26 cellular contexts compared by ENCODE assay signal in genomic region chr7:2084331-2084730, GRCh38.
DNase-seq lines count a peak whose midpoint lies in the region; ATAC-seq, FAIRE-seq and TF ChIP-seq lines count a peak whose summit lies in the region.
"Had no signal": no experiment of that assay in that cellular context is flagged by ENCODE, and none has a peak within 500 bp of the region (broad histone marks: within the 10 kb centered on the region; RNA-seq: fewer than 3 reads in every experiment).

No MANE protein-coding gene starts in this region.

- no peaks in the 10 kb centered on the region for H3K9me3 Mint-ChIP-seq in WTC11
- H3K9me3 Mint-ChIP-seq in activated naive CD8-positive, alpha-beta T cell treated with anti-CD3 and anti-CD28 coated beads, Interleukin-2, amount 10 ng/mL, durations not matched to agents 7 days and 5 days = no peaks in the 10 kb centered on the region
- H3K9me3 Mint-ChIP-seq: endodermal cell, IgD-negative memory B cell, mesothelial cell of epicardium, nephron progenitor cell had no signal

- no peak overlapping the region for H3K4ac ChIP-seq in neuronal stem cell (ENCODE audit: low read length)

- H3K36me3 Mint-ChIP-seq in WTC11 = peaks cover 4% of the 10 kb centered on the region; the same call in 1 of the 2 replicates
- H3K36me3 Mint-ChIP-seq in activated naive CD8-positive, alpha-beta T cell treated with anti-CD3 and anti-CD28 coated beads, Interleukin-2, amount 10 ng/mL, durations not matched to agents 7 days and 5 days = peaks cover 4% of the 10 kb centered on the region

- peak overlapping the region; percentile 72; the same call in 1 of the 2 replicates for H3K27ac Mint-ChIP-seq in WTC11
- no peak overlapping the region for H3K27ac Mint-ChIP-seq in activated naive CD8-positive, alpha-beta T cell treated with anti-CD3 and anti-CD28 coated beads, Interleukin-2, amount 10 ng/mL, durations not matched to agents 7 days and 5 days
- H3K27ac Mint-ChIP-seq: IgD-negative memory B cell, mesothelial cell of epicardium, nephron progenitor cell had no signal

- no peaks in the 10 kb centered on the region for H3K27me3 Mint-ChIP-seq in WTC11 (ENCODE audit: low read depth)
- H3K27me3 Mint-ChIP-seq in activated naive CD8-positive, alpha-beta T cell treated with anti-CD3 and anti-CD28 coated beads, Interleukin-2, amount 10 ng/mL, durations not matched to agents 7 days and 5 days = no peaks in the 10 kb centered on the region
- H3K27me3 Mint-ChIP-seq: IgD-negative memory B cell had no signal

- H3K4me2 ChIP-seq in neuronal stem cell (ENCODE audit: insufficient read depth, low read length, poor library complexity, severe bottlenecking) = no peak overlapping the region
- H3K4me2 ChIP-seq: hepatocyte had no signal

- peaks cover 10% of the 10 kb centered on the region for H3K79me1 ChIP-seq in neuronal stem cell (ENCODE audit: low read depth, low read length)

- H2BK120ac ChIP-seq in neuronal stem cell (ENCODE audit: low read depth, low read length) = no peak overlapping the region

- no peak for TF ChIP-seq CTCF in WTC11 (IDR thresholded peaks at IDR 0.05)

- no peak for ATAC-seq in WTC11
- peak; percentile 87 for ATAC-seq in activated naive CD8-positive, alpha-beta T cell treated with anti-CD3 and anti-CD28 coated beads, Interleukin-2, amount 10 ng/mL, durations not matched to agents 7 days and 5 days (ENCODE audit: low read depth)
- ATAC-seq: left lobe of liver had no signal

- peaks cover 0 to 4% of the 10 kb centered on the region in 2 donors for H3K36me3 ChIP-seq in neuronal stem cell (replicated peaks in 1 of 2; ENCODE audit: control insufficient read depth in 2 of 2, insufficient read depth in 2 of 2, low read length in 2 of 2)
- H3K36me3 ChIP-seq: right atrium auricular region, thoracic aorta had no signal

- H3K27ac ChIP-seq in neuronal stem cell (replicated peaks; ENCODE audit: low read length) = no peak overlapping the region
- H3K27ac ChIP-seq: esophagus muscularis mucosa, hepatocyte, parathyroid adenoma, right atrium auricular region, thoracic aorta, VCaP had no signal

- H3K27me3 ChIP-seq in neuronal stem cell (ENCODE audit: control insufficient read depth in 3 of 3, insufficient read depth in 3 of 3, low read depth in 1 of 3, low read length in 3 of 3) = no peaks in the 10 kb centered on the region
- H3K27me3 ChIP-seq: esophagus muscularis mucosa, hepatocyte, right atrium auricular region had no signal

- CTCF ChIA-PET in WTC11 (lab: Charles Lee) = no interaction called here

- POLR2A ChIA-PET in WTC11 (lab: Charles Lee) = no interaction called here
- POLR2A ChIA-PET in activated naive CD8-positive, alpha-beta T cell treated with anti-CD3 and anti-CD28 coated beads, Interleukin-2, amount 10 ng/mL, durations not matched to agents 7 days and 5 days (lab: Charles Lee) = interaction anchor here (0.6 kb wide), 1 partner anchor 585 kb away, joined by 4 read pairs; no protein-coding TSS in a partner anchor

- H4K8ac ChIP-seq in neuronal stem cell (ENCODE audit: low read depth, low read length) = no peak overlapping the region

- WGBS in neuronal stem cell (ENCODE audit: extremely low coverage in 2 of 2, insufficient read length in 2 of 2, insufficient replicate concordance in 1 of 2), 2 donors = no CpG with 5 or more reads among the region's 18 CpGs

- H2BK15ac ChIP-seq in neuronal stem cell (ENCODE audit: low read length) = peak overlapping the region; percentile 38

- no peak overlapping the region for H3K14ac ChIP-seq in neuronal stem cell (ENCODE audit: low read length)

- peaks cover 17 to 21% of the 10 kb centered on the region in 2 donors for H3K4me1 ChIP-seq in neuronal stem cell (ENCODE audit: control insufficient read depth in 2 of 2, insufficient read depth in 1 of 2, low read depth in 1 of 2, low read length in 2 of 2)
- H3K4me1 ChIP-seq: parathyroid adenoma, right atrium auricular region had no signal

- no peak overlapping the region for H2AFZ ChIP-seq in neuronal stem cell (ENCODE audit: low read length)
- H2AFZ ChIP-seq: hepatocyte, parathyroid adenoma had no signal

- peaks cover 5% of the 10 kb centered on the region for H3K4me1 Mint-ChIP-seq in WTC11
- H3K4me1 Mint-ChIP-seq in activated naive CD8-positive, alpha-beta T cell treated with anti-CD3 and anti-CD28 coated beads, Interleukin-2, amount 10 ng/mL, durations not matched to agents 7 days and 5 days = peaks cover 28% of the 10 kb centered on the region

- peak overlapping the region; percentile 10 for H2AK5ac ChIP-seq in neuronal stem cell (ENCODE audit: low read depth, low read length)

- H2BK12ac ChIP-seq in neuronal stem cell (ENCODE audit: low read length) = no peak overlapping the region

- H3K18ac ChIP-seq in neuronal stem cell (ENCODE audit: low read length) = no peak overlapping the region

- no peak overlapping the region for H2BK5ac ChIP-seq in neuronal stem cell (ENCODE audit: low read length)

- FAIRE-seq in GM12891 (lab: Jason Lieb, UNC) = no peak

- H3K9me3 ChIP-seq in neuronal stem cell (replicated peaks in 1 of 2; ENCODE audit: control insufficient read depth in 2 of 2, insufficient read depth in 1 of 2, low read depth in 1 of 2, low read length in 2 of 2) = no peaks in the 10 kb centered on the region
- H3K9me3 ChIP-seq: esophagus muscularis mucosa, right atrium auricular region, thoracic aorta had no signal

- H4K91ac ChIP-seq in neuronal stem cell (ENCODE audit: low read depth, low read length, poor library complexity) = no peak overlapping the region

- no peak overlapping the region for H3K4me3 Mint-ChIP-seq in WTC11
- peak overlapping the region; percentile 53 for H3K4me3 Mint-ChIP-seq in activated naive CD8-positive, alpha-beta T cell treated with anti-CD3 and anti-CD28 coated beads, Interleukin-2, amount 10 ng/mL, durations not matched to agents 7 days and 5 days
- H3K4me3 Mint-ChIP-seq: endodermal cell, IgD-negative memory B cell, mesothelial cell of epicardium, nephron progenitor cell had no signal

- DNase-seq in activated T-cell treated with anti-CD3 and anti-CD28 coated beads, Interleukin-2, amount 50 U/mL, for 1 hour = peak; percentile 40
- DNase-seq in activated T-cell treated with anti-CD3 and anti-CD28 coated beads for 4 hours (no peak), WTC11 (ENCODE audit: low spot score) (no peak), neuronal stem cell (ENCODE audit: low spot score) (no peak), NCI-H2081 treated with DMSO at 0.1 percent for 48 hours (lab: John Stamatoyannopoulos, UW) (no peak), GM12891 (ENCODE audit: insufficient read length, low spot score) (no peak), GDM1 (lab: John Stamatoyannopoulos, UW) (no peak)
- peak; percentile 61 for DNase-seq in activated naive CD8-positive, alpha-beta T cell treated with anti-CD3 and anti-CD28 coated beads, Interleukin-2, amount 10 ng/mL, durations not matched to agents 7 days and 5 days
- DNase-seq: EL; endodermal cell; foreskin melanocyte; NCI-H2081; NCI-H345; NCI-H748 treated with DMSO at 0.1 percent for 48 hours; nephron progenitor cell; RPMI8226; stimulated activated CD4-positive, alpha-beta T cell treated with anti-CD3 and anti-CD28 coated beads, Interleukin-2, amount 100 ng/mL, for 48 hours had no signal

- no peak for TF ChIP-seq POLR2A in GM12891 (IDR thresholded peaks at IDR 0.05; ENCODE audit: low read depth, low read length)

- H3K4me3 ChIP-seq in neuronal stem cell (ENCODE audit: low read length in 2 of 2) = no peak overlapping the region
- H3K4me3 ChIP-seq: esophagus muscularis mucosa, hepatocyte, right atrium auricular region, thoracic aorta had no signal

- H3K23ac ChIP-seq in neuronal stem cell (ENCODE audit: low read depth, low read length, poor library complexity) = peak overlapping the region; percentile 34

- no peak overlapping the region for H3K9ac ChIP-seq in neuronal stem cell (ENCODE audit: low read depth, low read length, poor library complexity)
- H3K9ac ChIP-seq: parathyroid adenoma had no signal

TF ChIP-seq in WTC11, 78 proteins besides CTCF, POLR2A, EP300 and RAD21 (continues in another document):
- TF ChIP-seq, protein P1, sequence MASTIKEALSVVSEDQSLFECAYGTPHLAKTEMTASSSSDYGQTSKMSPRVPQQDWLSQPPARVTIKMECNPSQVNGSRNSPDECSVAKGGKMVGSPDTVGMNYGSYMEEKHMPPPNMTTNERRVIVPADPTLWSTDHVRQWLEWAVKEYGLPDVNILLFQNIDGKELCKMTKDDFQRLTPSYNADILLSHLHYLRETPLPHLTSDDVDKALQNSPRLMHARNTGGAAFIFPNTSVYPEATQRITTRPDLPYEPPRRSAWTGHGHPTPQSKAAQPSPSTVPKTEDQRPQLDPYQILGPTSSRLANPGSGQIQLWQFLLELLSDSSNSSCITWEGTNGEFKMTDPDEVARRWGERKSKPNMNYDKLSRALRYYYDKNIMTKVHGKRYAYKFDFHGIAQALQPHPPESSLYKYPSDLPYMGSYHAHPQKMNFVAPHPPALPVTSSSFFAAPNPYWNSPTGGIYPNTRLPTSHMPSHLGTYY (CRISPR knock-in tag; IDR thresholded peaks at IDR 0.05) = no peak
- TF ChIP-seq TCF7 (CRISPR knock-in tag; IDR thresholded peaks at IDR 0.05; ENCODE audit: low read depth) = no peak
- no peak for TF ChIP-seq HMGA2 (CRISPR knock-in tag; IDR thresholded peaks at IDR 0.05)
- no peak for TF ChIP-seq CREM (CRISPR knock-in tag; IDR thresholded peaks at IDR 0.05)
- no peak for TF ChIP-seq ATF1 (CRISPR knock-in tag; IDR thresholded peaks at IDR 0.05)

TF ChIP-seq in GM12891, 5 proteins besides CTCF, POLR2A, EP300 and RAD21:
- TF ChIP-seq SPI1 (IDR thresholded peaks at IDR 0.05; ENCODE audit: low read depth, low read length) = no peak
- no peak for TF ChIP-seq POU2F2 (IDR thresholded peaks at IDR 0.05; ENCODE audit: low read depth, low read length)
- TF ChIP-seq POLR2AphosphoS5 (IDR thresholded peaks at IDR 0.05; ENCODE audit: low read depth, low read length) = no peak
- no peak for TF ChIP-seq PAX5 (IDR thresholded peaks at IDR 0.05; ENCODE audit: insufficient read depth, low read length, severe bottlenecking)
- TF ChIP-seq TAF1 (IDR thresholded peaks at IDR 0.05; ENCODE audit: low read depth, low read length) = no peak
TF ChIP-seq in GM12891: peak in this region for 0.

Comparison
In these comparisons a context has a peak if more than half of its experiments do, and no peak if none do; other contexts are left out.
1. DNase-seq: peak in activated T-cell treated with anti-CD3 and anti-CD28 coated beads, Interleukin-2, amount 50 U/mL, for 1 hour (single experiment) and activated naive CD8-positive, alpha-beta T cell treated with anti-CD3 and anti-CD28 coated beads, Interleukin-2, amount 10 ng/mL, durations not matched to agents 7 days and 5 days (single experiment); none in activated T-cell treated with anti-CD3 and anti-CD28 coated beads for 4 hours (single experiment), WTC11 (single experiment), neuronal stem cell (single experiment), NCI-H2081 treated with DMSO at 0.1 percent for 48 hours (single experiment), GM12891 (single experiment) and GDM1 (single experiment).